In the genomic region with DNA sequence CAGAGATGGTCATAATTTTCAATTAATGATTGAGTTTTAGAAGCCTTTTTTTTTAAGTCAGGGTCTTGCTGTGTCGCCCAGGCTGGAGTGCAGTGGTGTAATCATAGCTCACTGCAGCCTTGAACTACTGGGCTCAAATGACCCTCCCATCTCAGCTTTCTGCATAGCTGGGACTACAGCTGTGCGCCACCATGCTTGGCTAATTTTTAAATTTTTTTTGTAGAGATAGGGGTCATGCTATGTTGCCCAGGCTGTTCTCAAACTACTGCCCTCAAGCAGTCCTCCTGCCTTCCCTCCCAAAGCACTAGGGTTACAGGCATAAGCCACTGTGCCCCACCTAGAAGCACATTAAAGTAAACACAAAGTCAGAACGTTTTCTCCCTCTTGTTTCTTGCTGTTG, we compare ENCODE assay signal across 30 cellular contexts. TPM values are rescaled to one million over a fixed set of nuclear protein-coding genes. Genes with fewer than 3 reads are reported as not detected.
"Had no signal": no experiment of that assay in that cellular context is flagged by ENCODE, and none has a peak within 500 bp of the region (broad histone marks: within the 10 kb centered on the region; RNA-seq: fewer than 3 reads in every experiment).

No MANE protein-coding gene starts in this region.

- H3K27me3 ChIP-seq: ascending aorta, cardiac muscle cell had no signal

- H3K9me3 ChIP-seq: ascending aorta had no signal

- H3K27ac ChIP-seq: ascending aorta, cardiac muscle cell had no signal

- ATAC-seq: activated CD4-positive, alpha-beta T cell treated with anti-CD3 and anti-CD28 coated beads for 36 hours; activated CD8-positive, alpha-beta memory T cell treated with anti-CD3 and anti-CD28 coated beads, Interleukin-2, amount 10 ng/mL, durations not matched to agents 7 days and 5 days; activated CD8-positive, alpha-beta T cell treated with anti-CD3 and anti-CD28 coated beads, Interleukin-2, amount 10 ng/mL, durations not matched to agents 7 days and 5 days; activated naive CD8-positive, alpha-beta T cell treated with anti-CD3 and anti-CD28 coated beads, Interleukin-2, amount 50 U/mL, for 24 hours had no signal

- FAIRE-seq: bronchial epithelial cell, TTC549 had no signal

- DNase-seq: activated B cell treated with CpG ODN at 0.5 μM for 24 hours; activated CD4-positive, alpha-beta memory T cell treated with anti-CD3 and anti-CD28 coated beads, Interleukin-2, amount 10 ng/mL, durations not matched to agents 7 days and 5 days; activated CD4-positive, alpha-beta T cell treated with anti-CD3 and anti-CD28 coated beads for 36 hours; activated CD4-positive, alpha-beta T cell treated with anti-CD3 and anti-CD28 coated beads for 48 hours; activated CD4-positive, alpha-beta T cell treated with anti-CD3 and anti-CD28 coated beads, Interleukin-2, amount 10 ng/mL, durations not matched to agents 7 days and 5 days; activated CD4-positive, alpha-beta T cell treated with anti-CD3 and anti-CD28 coated beads, Interleukin-2, amount 50 U/mL, for 48 hours; activated CD4-positive, CD25-positive, alpha-beta regulatory T cell treated with anti-CD3 and anti-CD28 coated beads, Interleukin-2, amount 50 U/mL, for 72 hours; activated CD8-positive, alpha-beta memory T cell treated with anti-CD3 and anti-CD28 coated beads for 24 hours; activated CD8-positive, alpha-beta memory T cell treated with anti-CD3 and anti-CD28 coated beads, Interleukin-2, amount 10 ng/mL, durations not matched to agents 7 days and 5 days; activated CD8-positive, alpha-beta memory T cell treated with anti-CD3 and anti-CD28 coated beads, Interleukin-2, amount 50 U/mL, for 48 hours; activated CD8-positive, alpha-beta T cell treated with anti-CD3 and anti-CD28 coated beads, Interleukin-2, amount 10 ng/mL, durations not matched to agents 7 days and 5 days; activated effector memory CD4-positive, alpha-beta T cell treated with Interleukin-2 at 50 U/mL for 16 hours; activated gamma-delta T cell; activated naive CD4-positive, alpha-beta T cell treated with anti-CD3 and anti-CD28 coated beads, Interleukin-2, amount 10 ng/mL, durations not matched to agents 7 days and 5 days; activated naive CD4-positive, alpha-beta T cell treated with Interleukin-2 at 50 U/mL for 16 hours; activated naive CD8-positive, alpha-beta T cell treated with anti-CD3 and anti-CD28 coated beads, Interleukin-2, amount 10 ng/mL, durations not matched to agents 7 days and 5 days; activated naive CD8-positive, alpha-beta T cell treated with anti-CD3 and anti-CD28 coated beads, Interleukin-2, amount 50 U/mL, for 24 hours; activated T-cell treated with anti-CD3 and anti-CD28 coated beads, Interleukin-2, amount 50 U/mL, for 24 hours; activated T-cell treated with anti-CD3 and anti-CD28 coated beads, Interleukin-2, amount 50 U/mL, for 48 hours; amygdala; central memory CD4-positive, alpha-beta T cell; T-helper 1 cell; T-helper 2 cell; T-helper 9 cell had no signal

- H3K36me3 ChIP-seq: ascending aorta, cardiac muscle cell had no signal

- H3K4me3 ChIP-seq: ascending aorta, cardiac muscle cell had no signal

- H3K4me1 ChIP-seq: ascending aorta had no signal

RNA-seq across cellular contexts. Expression of a gene that starts 51.7 kb away (rescaled TPM):
- total RNA-seq: activated B cell treated with CpG ODN at 0.5 μM for 24 hours; activated CD4-positive, alpha-beta memory T cell treated with anti-CD3 and anti-CD28 coated beads, Interleukin-2, amount 10 ng/mL, durations not matched to agents 7 days and 5 days; activated CD4-positive, alpha-beta T cell treated with anti-CD3 and anti-CD28 coated beads for 36 hours; activated CD4-positive, alpha-beta T cell treated with anti-CD3 and anti-CD28 coated beads, Interleukin-2, amount 10 ng/mL, durations not matched to agents 7 days and 5 days; activated CD8-positive, alpha-beta memory T cell treated with anti-CD3 and anti-CD28 coated beads, Interleukin-2, amount 10 ng/mL, durations not matched to agents 7 days and 5 days; activated CD8-positive, alpha-beta T cell treated with anti-CD3 and anti-CD28 coated beads, Interleukin-2, amount 10 ng/mL, durations not matched to agents 7 days and 5 days; activated naive CD8-positive, alpha-beta T cell treated with anti-CD3 and anti-CD28 coated beads, Interleukin-2, amount 10 ng/mL, durations not matched to agents 7 days and 5 days; activated T-helper 2 cell treated with anti-CD3 and anti-CD28 coated beads, Interferon-gamma antibody, Interleukin-2, Interleukin-4, amounts not matched to agents 10 μg/mL and 5 μg/mL and 100 μg/mL, durations not matched to agents 14 hours and 24 hours and 36 hours; ascending aorta; bronchial epithelial cell; cardiac muscle cell had no signal
- polyA plus RNA-seq: adipose tissue, cardiac muscle cell had no signal
